Comparison of ENCODE assay signal across 12 cellular contexts in the genomic region with DNA sequence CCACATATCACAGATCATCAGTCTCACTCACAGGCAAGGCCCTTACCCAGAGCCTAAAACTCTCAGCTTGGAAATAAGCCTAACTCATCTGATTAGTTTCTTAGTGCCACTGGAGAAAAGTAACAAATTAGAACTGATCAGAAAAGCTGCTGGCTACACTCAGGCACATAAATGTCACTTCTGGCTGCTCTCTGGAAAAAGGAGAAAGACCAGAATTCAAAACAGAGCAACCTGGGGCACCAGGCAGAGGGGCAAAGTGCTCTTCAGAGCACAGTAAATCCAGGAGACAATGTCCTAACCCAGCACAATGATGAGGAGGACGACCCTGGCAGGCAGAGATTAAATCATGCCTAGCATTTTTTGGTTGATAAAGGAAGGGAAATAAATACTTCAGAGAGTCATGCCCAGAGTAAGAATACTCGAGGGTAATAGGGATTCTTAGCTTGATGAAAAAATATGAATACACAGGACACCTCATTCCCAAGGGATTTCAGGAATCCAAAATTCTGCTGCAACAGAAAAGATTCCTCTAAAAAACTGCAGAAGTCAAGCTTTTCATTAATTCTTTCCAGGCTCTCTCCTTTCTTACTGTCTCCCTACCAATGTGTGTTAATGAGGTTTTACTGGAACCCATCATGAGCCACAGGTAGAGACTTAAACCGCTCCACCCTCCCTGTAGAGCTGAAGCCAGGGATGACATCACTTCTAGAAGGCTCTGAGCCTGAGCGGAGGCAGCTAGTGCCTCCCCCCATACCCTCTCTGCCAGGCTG. TPM values are rescaled to one million over a fixed set of nuclear protein-coding genes. Genes with fewer than 3 reads are reported as not detected.
DNase-seq lines count a peak whose midpoint lies in the region; ATAC-seq, FAIRE-seq and TF ChIP-seq lines count a peak whose summit lies in the region.
"Had no signal": no experiment of that assay in that cellular context is flagged by ENCODE, and none has a peak within 500 bp of the region (broad histone marks: within the 10 kb centered on the region; RNA-seq: fewer than 3 reads in every experiment).

No MANE protein-coding gene starts in this region.

- RAD21 ChIA-PET in HCT116 (lab: Charles Lee; ENCODE audit: low non-redundant PET in 1 of 2, low total read pairs in 2 of 2, uncharacterized antibody in 2 of 2, unreplicated experiment in 2 of 2): no interaction called here

- intact Hi-C loops in HCT116 (cut with micrococcal nuclease): loop anchor here (5.0 kb wide), 1 partner anchor 84 kb away; no protein-coding TSS in a partner anchor
- intact Hi-C loops in Right ventricle myocardium inferior (cut with DNase I): no loop called here
- intact Hi-C loops in uterus (cut with DNase I; ENCODE audit: low total_unique reads): no loop called here

- no peak overlapping the region for H3K4me3 ChIP-seq in A549
- H3K4me3 ChIP-seq in HCT116 (replicated peaks in 1 of 2; ENCODE audit: low read depth in 1 of 2, low read length in 2 of 2): no peak overlapping the region
- no peak overlapping the region for H3K4me3 ChIP-seq in astrocyte (ENCODE audit: insufficient read depth, low read depth, low read length)
- H3K4me3 ChIP-seq in uterus: no peak overlapping the region

- no peaks in the 10 kb centered on the region for H3K36me3 ChIP-seq in HCT116 (ENCODE audit: control insufficient read depth in 1 of 2, insufficient read depth in 2 of 2, low read length in 2 of 2)
- H3K36me3 ChIP-seq in astrocyte (ENCODE audit: insufficient read depth, low read length): no peaks in the 10 kb centered on the region
- H3K36me3 ChIP-seq in uterus: no peaks in the 10 kb centered on the region

- H3K36me3 Mint-ChIP-seq in astrocyte (ENCODE audit: low read depth, unreplicated experiment): peaks cover 6% of the 10 kb centered on the region
- H3K36me3 Mint-ChIP-seq: CD4-positive, CD25-positive, alpha-beta regulatory T cell had no signal

- H2AFZ ChIP-seq in HCT116 (ENCODE audit: low read depth, low read length, poor library complexity, severe bottlenecking) (no peak overlapping the region), astrocyte (ENCODE audit: low read depth, low read length) (no peak overlapping the region)

- no peaks in the 10 kb centered on the region for H3K9me3 Mint-ChIP-seq in astrocyte (ENCODE audit: unreplicated experiment)
- H3K9me3 Mint-ChIP-seq: activated T-cell treated with anti-CD3 and anti-CD28 coated beads, Interleukin-2, amount 50 U/mL, for 4 hours; stimulated activated naive CD8-positive, alpha-beta T cell treated with anti-CD3 and anti-CD28 coated beads, Interleukin-15, Interleukin-2, amounts not matched to agents 100 ng/mL and 50 ng/mL, for 24 hours had no signal

- H3K27me3 ChIP-seq in HCT116 (ENCODE audit: insufficient read depth, low read length) (no peaks in the 10 kb centered on the region), astrocyte (ENCODE audit: insufficient read depth, low read length) (no peaks in the 10 kb centered on the region), uterus (no peaks in the 10 kb centered on the region)

- BruUV-seq in HCT116 (replicated peaks; lab: Mats Ljungman, UMichigan): no TSS peak

- peaks cover 41% of the 10 kb centered on the region for H3K79me2 ChIP-seq in HCT116 (ENCODE audit: insufficient read depth, low read length)
- H3K79me2 ChIP-seq in astrocyte (ENCODE audit: insufficient read depth, low read length): peaks cover 66% of the 10 kb centered on the region

- peak overlapping the region; percentile 72 for H3K27ac Mint-ChIP-seq in astrocyte (ENCODE audit: unreplicated experiment)
- H3K27ac Mint-ChIP-seq: CD4-positive, CD25-positive, alpha-beta regulatory T cell; stimulated activated naive CD8-positive, alpha-beta T cell treated with anti-CD3 and anti-CD28 coated beads, Interleukin-15, Interleukin-2, amounts not matched to agents 100 ng/mL and 50 ng/mL, for 24 hours had no signal

- peak overlapping the region; percentile 55 for H3K4me3 Mint-ChIP-seq in astrocyte (ENCODE audit: unreplicated experiment)
- H3K4me3 Mint-ChIP-seq: activated T-cell treated with anti-CD3 and anti-CD28 coated beads, Interleukin-2, amount 50 U/mL, for 4 hours; stimulated activated naive CD8-positive, alpha-beta T cell treated with anti-CD3 and anti-CD28 coated beads, Interleukin-15, Interleukin-2, amounts not matched to agents 100 ng/mL and 50 ng/mL, for 24 hours had no signal

- ATAC-seq in A549 (no peak), HCT116 (no peak), Right ventricle myocardium inferior (no peak)
- ATAC-seq: activated T-cell treated with anti-CD3 and anti-CD28 coated beads, Interleukin-2, amount 50 U/mL, for 4 hours had no signal

- H3K9ac ChIP-seq in HCT116 (ENCODE audit: low read length) (no peak overlapping the region), astrocyte (ENCODE audit: low read length) (peak overlapping the region; percentile 81)

- H3K27ac ChIP-seq in A549 (peak overlapping the region in 1 of 2 experiments; percentile 96; a peak in 4 of 6 replicates), HCT116 (ENCODE audit: low read depth, low read length) (no peak overlapping the region), astrocyte (ENCODE audit: low read depth, low read length) (peak overlapping the region; percentile 54), uterus (no peak overlapping the region)

- peaks cover 21% of the 10 kb centered on the region for H3K4me1 Mint-ChIP-seq in astrocyte (ENCODE audit: low read depth, unreplicated experiment)

- DNase-seq in A549 (ENCODE audit: low read depth in 1 of 2, low spot score in 1 of 2): no peak
- DNase-seq in HCT116 (ENCODE audit: low read depth, low spot score): no peak
- peak; percentile 70 for DNase-seq in astrocyte (ENCODE audit: low read depth)
- DNase-seq in kidney tubule cell (ENCODE audit: low spot score): peak; percentile 72
- no peak for DNase-seq in NK-92 (lab: John Stamatoyannopoulos, UW; ENCODE audit: unreplicated experiment)
- DNase-seq in Right ventricle myocardium inferior (ENCODE audit: missing footprints): no peak
- no peak for DNase-seq in NCI-H2196 treated with DMSO at 0.1 percent for 48 hours (lab: John Stamatoyannopoulos, UW; ENCODE audit: unreplicated experiment)
- DNase-seq in uterus: no peak
- DNase-seq: activated T-cell treated with anti-CD3 and anti-CD28 coated beads, Interleukin-2, amount 50 U/mL, for 4 hours; CD4-positive, CD25-positive, alpha-beta regulatory T cell had no signal

- no peak for TF ChIP-seq EP300 in A549 (IDR thresholded peaks at IDR 0.05)

- no peak for FAIRE-seq in A549 (lab: Jason Lieb, UNC)
- FAIRE-seq in astrocyte (lab: Jason Lieb, UNC): no peak

- H3K4me1 ChIP-seq in A549 (peaks cover 61% of the 10 kb centered on the region), HCT116 (ENCODE audit: control insufficient read depth in 1 of 2, insufficient read depth in 2 of 2, low read length in 2 of 2) (peaks cover 21 to 63% of the 10 kb centered on the region in 2 experiments), astrocyte (ENCODE audit: insufficient read depth, low read length) (peaks cover 30% of the 10 kb centered on the region), uterus (peaks cover 0 to 12% of the 10 kb centered on the region in 2 donors)

- H3K4me2 ChIP-seq in A549 (peak overlapping the region; percentile 80), HCT116 (ENCODE audit: low read length) (peak overlapping the region; percentile 93), astrocyte (ENCODE audit: low read length) (peak overlapping the region; percentile 97)

- no peaks in the 10 kb centered on the region for H3K27me3 Mint-ChIP-seq in astrocyte (ENCODE audit: low read depth, unreplicated experiment)

- TF ChIP-seq RAD21 in A549 (conservative IDR thresholded peaks at IDR 0.05 in 1 of 2, IDR thresholded peaks at IDR 0.05 in 1 of 2) (no peak), HCT116 (IDR thresholded peaks at IDR 0.05; ENCODE audit: low read depth) (no peak)

- TF ChIP-seq CTCF in A549 (IDR thresholded peaks at IDR 0.05) (no peak), HCT116 (IDR thresholded peaks at IDR 0.05 in 2 of 3, conservative IDR thresholded peaks at IDR 0.05 in 1 of 3; ENCODE audit: borderline replicate concordance in 1 of 3, insufficient read depth in 1 of 3, low read depth in 2 of 3, low read length in 2 of 3) (no peak), astrocyte (IDR thresholded peaks at IDR 0.05; ENCODE audit: insufficient read depth, low read depth, low read length) (no peak), uterus (IDR thresholded peaks at IDR 0.05) (no peak)

- 53% methylated on average over 4 of the region's 4 CpGs for WGBS in A549 (ENCODE audit: missing lambda C conversion rate)

- H4K20me1 ChIP-seq in HCT116 (ENCODE audit: insufficient read depth) (no peaks in the 10 kb centered on the region), astrocyte (ENCODE audit: insufficient read depth, low read length) (peaks cover 12% of the 10 kb centered on the region)

- CTCF ChIA-PET in A549 (lab: Yijun Ruan, JAX) (interaction anchor here (0.7 to 14.6 kb wide), 12 partner anchors 10 to 207 kb away, joined by 3 to 202 read pairs (median 8); no protein-coding TSS in a partner anchor), HCT116 (lab: Charles Lee) (interaction anchor here (0.7 to 1.1 kb wide), 2 partner anchors 11 kb away, joined by 3 to 4 read pairs; no protein-coding TSS in a partner anchor)

- POLR2A ChIA-PET in A549 (lab: Yijun Ruan, JAX): interaction anchor here (2.6 kb wide), 1 partner anchor 42 kb away, joined by 15 read pairs; no protein-coding TSS in a partner anchor
- POLR2A ChIA-PET in HCT116 (lab: Charles Lee): no interaction called here

- no peaks in the 10 kb centered on the region for H3K9me3 ChIP-seq in A549
- H3K9me3 ChIP-seq in HCT116 (ENCODE audit: control insufficient read depth in 1 of 2, insufficient read depth in 1 of 2, low read depth in 1 of 2, low read length in 2 of 2): no peaks in the 10 kb centered on the region
- no peaks in the 10 kb centered on the region for H3K9me3 ChIP-seq in astrocyte (ENCODE audit: insufficient read depth, low read depth, low read length)
- H3K9me3 ChIP-seq in uterus: no peaks in the 10 kb centered on the region

- no peak for TF ChIP-seq POLR2A in A549 (IDR thresholded peaks at IDR 0.05; ENCODE audit: low read length)
- no peak for TF ChIP-seq POLR2A in HCT116 (IDR thresholded peaks at IDR 0.05; ENCODE audit: borderline replicate concordance, extremely low read depth, insufficient read depth, insufficient read length)
- TF ChIP-seq POLR2A in uterus (IDR thresholded peaks at IDR 0.05): no peak

- H3K9me2 ChIP-seq in HCT116 (ENCODE audit: insufficient read depth): no peaks in the 10 kb centered on the region

TF ChIP-seq in A549, 52 proteins besides CTCF, POLR2A, EP300 and RAD21 (continues in another document):
- TF ChIP-seq ZC3H11A (IDR thresholded peaks at IDR 0.05): no peak

TF ChIP-seq in HCT116, 20 proteins besides CTCF, POLR2A, EP300 and RAD21 (continues in another document):
- no peak for TF ChIP-seq CEBPB (IDR thresholded peaks at IDR 0.05; ENCODE audit: low read depth)

RNA-seq across cellular contexts. Expression of a gene that starts 3.6 kb away (rescaled TPM):
- polyA plus RNA-seq in A549 (2011; rRNA removed): 97.1 and 116 TPM in 2 replicates
- 123 and 215 TPM in 2 replicates for polyA plus RNA-seq in A549 (2012; cell fraction: cytosol; rRNA removed)
- 279 and 455 TPM in 2 replicates for polyA plus RNA-seq in A549 (2012; cell fraction: nucleus; rRNA removed)
- polyA plus RNA-seq in A549 (2017; fragmentation: RNase III; extraction: RNeasy Plus Mini Kit Qiagen cat#74134 plus additional on column Dnase treatment): 157 to 171 TPM (median 166 TPM) in 3 replicates
- 92.8 and 113 TPM in 2 replicates for polyA minus RNA-seq in A549 (2011; rRNA and poly(A)+ RNA removed)
- 32.0 TPM for total RNA-seq in HCT116 (2021; ENCODE audit: unreplicated experiment)
- 13.7 and 15.4 TPM in 2 replicates for polyA plus RNA-seq in HCT116 (2012)
- total RNA-seq in astrocyte: 74.3 and 92.7 TPM in 2 replicates
- total RNA-seq in Right ventricle myocardium inferior: 0.68 TPM
- 10 to 100 TPM in 1 of 4 donors, 1 to 10 TPM in 1, under 1 TPM in 1, not detected in 1; 0.29 to 30.1 (median 3.0) TPM for total RNA-seq in uterus
- total RNA-seq: CD4-positive, CD25-positive, alpha-beta regulatory T cell; T-helper 1 cell treated with Interleukin-12 subunit alpha and Interleukin-12 subunit beta and Interleukin-4 antibody, amounts not matched to agents 30 ng/mL and 1 ng/mL, for 36 hours had no signal
- polyA plus RNA-seq: CD4-positive, CD25-positive, alpha-beta regulatory T cell had no signal

Comparison
In these comparisons a context has a peak if more than half of its experiments do, and no peak if none do; other contexts are left out.
1. DNase-seq: peak in astrocyte (single experiment) and kidney tubule cell (single experiment); none in A549 (0 of 2), HCT116 (single experiment), NK-92 (single experiment), Right ventricle myocardium inferior (single experiment), NCI-H2196 treated with DMSO at 0.1 percent for 48 hours (single experiment) and uterus (0 of 2).
2. Peak in every context shown above with its lines, with median percentiles within 50 percentile points of each other: H3K4me2 ChIP-seq.